ENCODE assay signal across 8 cellular contexts in genomic region chr7:44735403-44736165, GRCh38. TPM values are rescaled to one million over a fixed set of nuclear protein-coding genes. Genes with fewer than 3 reads are reported as not detected.
DNase-seq lines count a peak whose midpoint lies in the region; ATAC-seq and TF ChIP-seq lines count a peak whose summit lies in the region.

No MANE protein-coding gene starts in this region.

- TF ChIP-seq EP300 in esophagus muscularis mucosa (IDR thresholded peaks at IDR 0.05) = no peak

- no peaks in the 10 kb centered on the region for H3K36me3 Mint-ChIP-seq in activated naive CD8-positive, alpha-beta T cell
- H3K36me3 Mint-ChIP-seq in osteocyte (ENCODE audit: unreplicated experiment) = no peaks in the 10 kb centered on the region

- H3K9me3 Mint-ChIP-seq in activated naive CD8-positive, alpha-beta T cell (ENCODE audit: low read depth) = peaks cover 5% of the 10 kb centered on the region
- H3K9me3 Mint-ChIP-seq in osteocyte (ENCODE audit: unreplicated experiment) = no peaks in the 10 kb centered on the region

- DNase-seq in Kasumi-1 (lab: John Stamatoyannopoulos, UW) (peak; percentile 31 to 34), osteocyte (ENCODE audit: extremely low spot score, unreplicated experiment) (no peak), NCI-H1436 (lab: John Stamatoyannopoulos, UW) (no peak), esophagus muscularis mucosa (ENCODE audit: extremely low spot score) (no peak), coronary artery (ENCODE audit: low spot score) (no peak)

- TF ChIP-seq CTCF in osteocyte (IDR thresholded peaks at IDR 0.05) (no peak), esophagus muscularis mucosa (IDR thresholded peaks at IDR 0.05) (no peak), coronary artery (IDR thresholded peaks at IDR 0.05) (no peak)

- H3K4me3 Mint-ChIP-seq in activated naive CD8-positive, alpha-beta T cell = peak overlapping the region; percentile 51
- no peak overlapping the region for H3K4me3 Mint-ChIP-seq in osteocyte (ENCODE audit: unreplicated experiment)

- 74% methylated on average over 5 of the region's 5 CpGs for WGBS in esophagus muscularis mucosa

- no peaks in the 10 kb centered on the region for H3K36me3 ChIP-seq in esophagus muscularis mucosa

- TF ChIP-seq POLR2A in esophagus muscularis mucosa (IDR thresholded peaks at IDR 0.05; ENCODE audit: low read depth) = no peak

- no peaks in the 10 kb centered on the region for H3K27me3 Mint-ChIP-seq in activated naive CD8-positive, alpha-beta T cell
- H3K27me3 Mint-ChIP-seq in osteocyte (ENCODE audit: unreplicated experiment) = no peaks in the 10 kb centered on the region

- H3K9me3 ChIP-seq in esophagus muscularis mucosa = no peaks in the 10 kb centered on the region

- peaks cover 19% of the 10 kb centered on the region for H3K4me1 Mint-ChIP-seq in activated naive CD8-positive, alpha-beta T cell (ENCODE audit: low read depth)
- peaks cover 51% of the 10 kb centered on the region for H3K4me1 Mint-ChIP-seq in osteocyte (ENCODE audit: unreplicated experiment)

- no peak overlapping the region for H3K27ac ChIP-seq in esophagus muscularis mucosa (replicated peaks in 1 of 4)
- H3K27ac ChIP-seq in coronary artery = no peak overlapping the region

- H3K27ac Mint-ChIP-seq in activated naive CD8-positive, alpha-beta T cell = peak overlapping the region; percentile 89
- H3K27ac Mint-ChIP-seq in osteocyte (ENCODE audit: unreplicated experiment) = peak overlapping the region; percentile 94

- H3K4me1 ChIP-seq in esophagus muscularis mucosa = no peaks in the 10 kb centered on the region

- H3K27me3 ChIP-seq in esophagus muscularis mucosa = no peaks in the 10 kb centered on the region

- ATAC-seq in GM18511 (IDR thresholded peaks at IDR 0.05; ENCODE audit: unreplicated experiment) = peak; percentile 72
- no peak for ATAC-seq in HG02840 (IDR thresholded peaks at IDR 0.05; ENCODE audit: low FRiP score, unreplicated experiment)

- intact Hi-C loops in esophagus muscularis mucosa (cut with DNase I) = no loop called here

- H3K4me3 ChIP-seq in esophagus muscularis mucosa (no peak overlapping the region), coronary artery (no peak overlapping the region)

RNA-seq across cellular contexts. Expression of gene ZMIZ2, which starts 13.1 kb away (rescaled TPM):
- total RNA-seq in osteocyte (87.2 and 96.4 TPM in 2 replicates), esophagus muscularis mucosa (10 to 100 TPM; 12.4 to 36.0 (median 28.4) TPM)

Comparison
In these comparisons a context has a peak if more than half of its experiments do, and no peak if none do; other contexts are left out.
1. DNase-seq: peak in Kasumi-1 (2 of 2); none in osteocyte (single experiment), NCI-H1436 (single experiment), esophagus muscularis mucosa (single experiment) and coronary artery (single experiment).